ENCODE assay signal across 8 cellular contexts in the genomic region with DNA sequence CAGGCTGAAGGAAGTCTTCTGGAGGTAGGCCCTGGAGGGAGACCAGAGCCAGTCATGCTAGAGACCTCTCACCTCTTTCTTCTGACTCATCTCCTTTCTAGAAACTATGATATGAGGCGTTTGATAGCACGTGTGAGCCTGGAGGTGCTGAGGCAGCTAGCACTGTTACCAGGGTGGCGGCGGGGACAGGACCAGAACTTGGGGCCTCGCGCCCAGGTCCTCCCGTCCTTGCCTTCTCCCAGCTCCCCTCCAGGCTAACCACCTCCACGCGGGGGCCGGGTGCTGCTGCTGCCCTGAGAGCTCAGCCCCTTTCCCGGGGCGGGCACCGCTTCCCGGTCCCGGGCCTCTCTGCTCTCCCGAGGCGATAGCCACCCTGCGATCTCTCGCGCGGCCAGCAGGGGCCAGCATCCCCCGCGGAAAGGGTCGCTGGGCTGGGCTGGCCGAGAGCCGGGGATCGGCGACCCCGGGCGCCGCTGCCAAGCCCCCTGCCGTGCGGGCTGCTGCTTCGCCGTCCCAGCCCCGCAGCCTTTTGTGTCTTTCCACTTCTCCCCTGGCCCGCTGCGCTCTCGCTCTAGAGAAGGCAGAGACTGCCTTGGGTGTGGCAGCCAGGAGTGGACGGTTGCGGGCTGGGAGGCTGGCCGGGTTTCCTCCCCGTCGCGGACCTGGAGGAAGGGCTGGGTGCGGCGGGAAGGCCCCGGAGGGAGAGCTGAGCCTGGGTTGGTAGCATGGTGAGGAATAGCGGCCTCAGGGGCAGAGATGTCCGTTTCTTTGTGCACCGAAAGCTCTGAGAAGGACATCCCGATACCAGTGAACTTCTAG. TPM values are rescaled to one million over a fixed set of nuclear protein-coding genes. Genes with fewer than 3 reads are reported as not detected.
A peak's percentile ranks its signal among the peaks of the same experiment; 100 is the strongest.
DNase-seq lines count a peak whose midpoint lies in the region; ATAC-seq and TF ChIP-seq lines count a peak whose summit lies in the region.

No MANE protein-coding gene starts in this region.

- ATAC-seq in GM21423 (IDR thresholded peaks at IDR 0.05; ENCODE audit: unreplicated experiment) = peak; percentile 86
- ATAC-seq in stimulated activated naive CD8-positive, alpha-beta T cell treated with anti-CD3 and anti-CD28 coated beads, Interleukin-15, amount 100 ng/mL, for 72 hours = peak; percentile 84

- peak overlapping the region; percentile 75 for H3K4me3 Mint-ChIP-seq in nephron progenitor cell
- peak overlapping the region; percentile 51 to 52 for H3K4me3 Mint-ChIP-seq in stimulated activated naive CD8-positive, alpha-beta T cell treated with anti-CD3 and anti-CD28 coated beads, Interleukin-15, amount 100 ng/mL, for 72 hours

- H3K27ac Mint-ChIP-seq in nephron progenitor cell = no peak overlapping the region
- H3K27ac Mint-ChIP-seq in stimulated activated naive CD8-positive, alpha-beta T cell treated with anti-CD3 and anti-CD28 coated beads, Interleukin-15, amount 100 ng/mL, for 72 hours = no peak overlapping the region

- DNase-seq in DMS53 treated with DMSO at 0.1 percent for 48 hours (lab: John Stamatoyannopoulos, UW; ENCODE audit: unreplicated experiment) (peak; percentile 60), HUDEP-2 (lab: John Stamatoyannopoulos, UW; ENCODE audit: unreplicated experiment in 76 of 76) (peak in 49 of 76 experiments; percentile 2 to 56 (median 37)), RKO (ENCODE audit: low spot score) (peak; percentile 81), fibroblast of the aortic adventitia (ENCODE audit: low read depth) (peak; percentile 63), nephron progenitor cell (peak; percentile 94)
- DNase-seq in activated effector memory CD4-positive, alpha-beta T cell treated with anti-CD3 and anti-CD28 coated beads, Interleukin-2, amount 50 U/mL, for 16 hours = peak; percentile 85
- peak; percentile 67 to 76 for DNase-seq in stimulated activated naive CD8-positive, alpha-beta T cell treated with anti-CD3 and anti-CD28 coated beads, Interleukin-15, amount 100 ng/mL, for 72 hours

- TF ChIP-seq CTCF in fibroblast of the aortic adventitia (IDR thresholded peaks at IDR 0.05; ENCODE audit: insufficient read depth, low read length) = peak; percentile 83
- TF ChIP-seq CTCF in nephron progenitor cell (IDR thresholded peaks at IDR 0.05) = peak; percentile 95

- no peaks in the 10 kb centered on the region for H3K36me3 Mint-ChIP-seq in nephron progenitor cell (ENCODE audit: low read depth)

- peak overlapping the region; percentile 69 for H3K4me3 ChIP-seq in fibroblast of the aortic adventitia (ENCODE audit: low read depth, low read length)

- H3K9me3 Mint-ChIP-seq in nephron progenitor cell = no peaks in the 10 kb centered on the region
- no peaks in the 10 kb centered on the region for H3K9me3 Mint-ChIP-seq in stimulated activated naive CD8-positive, alpha-beta T cell treated with anti-CD3 and anti-CD28 coated beads, Interleukin-15, amount 100 ng/mL, for 72 hours

- H3K4me1 Mint-ChIP-seq in nephron progenitor cell = peaks cover 9% of the 10 kb centered on the region
- no peaks in the 10 kb centered on the region for H3K4me1 Mint-ChIP-seq in stimulated activated naive CD8-positive, alpha-beta T cell treated with anti-CD3 and anti-CD28 coated beads, Interleukin-15, amount 100 ng/mL, for 72 hours

- H3K27me3 Mint-ChIP-seq in nephron progenitor cell (ENCODE audit: low read depth, poor library complexity) = peaks cover 27% of the 10 kb centered on the region
- peaks cover 25% of the 10 kb centered on the region for H3K27me3 Mint-ChIP-seq in stimulated activated naive CD8-positive, alpha-beta T cell treated with anti-CD3 and anti-CD28 coated beads, Interleukin-15, amount 100 ng/mL, for 72 hours

RNA-seq across cellular contexts. Expression of a gene that starts 49.1 kb away (rescaled TPM):
- total RNA-seq in fibroblast of the aortic adventitia (ENCODE audit: low replicate concordance) = 0.90 and 4.4 TPM in 2 replicates

Comparison
In these comparisons a context has a peak if more than half of its experiments do, and no peak if none do; other contexts are left out.
1. Peak in every context shown above with its lines: DNase-seq, ATAC-seq and H3K4me3 ChIP-seq.
2. DNase-seq: peak in every context shown above with its lines; median percentile 94 in nephron progenitor cell; 85 in activated effector memory CD4-positive, alpha-beta T cell treated with anti-CD3 and anti-CD28 coated beads, Interleukin-2, amount 50 U/mL, for 16 hours; 81 in RKO; 72 in stimulated activated naive CD8-positive, alpha-beta T cell treated with anti-CD3 and anti-CD28 coated beads, Interleukin-15, amount 100 ng/mL, for 72 hours; 63 in fibroblast of the aortic adventitia; 60 in DMS53 treated with DMSO at 0.1 percent for 48 hours; 37 in HUDEP-2.